In the genomic region with DNA sequence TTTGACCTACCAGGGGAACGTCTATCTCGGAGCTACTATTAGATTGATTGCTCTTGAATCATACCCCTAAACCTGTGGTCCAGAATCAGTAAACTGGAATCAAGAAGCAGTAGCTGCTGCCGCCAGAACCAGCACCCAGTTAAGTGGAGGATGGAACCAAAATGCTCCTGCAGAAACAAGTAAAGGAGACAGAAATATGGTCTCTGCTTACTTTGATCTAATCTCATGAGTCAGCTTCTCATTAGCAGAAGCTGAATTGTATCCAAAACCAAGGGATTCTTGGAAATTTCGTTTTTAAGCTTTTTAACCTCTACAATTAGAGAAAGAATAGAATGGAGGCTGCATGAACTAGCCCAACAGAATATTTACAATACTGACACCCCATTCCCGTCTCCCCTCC, we compare ENCODE assay signal across 1 cellular context.
A peak's percentile ranks its signal among the peaks of the same experiment; 100 is the strongest.
TF ChIP-seq lines count a peak whose summit lies in the region.

No MANE protein-coding gene starts in this region.

TF ChIP-seq in K562, 482 proteins besides CTCF, POLR2A, EP300 and RAD21:
- TF ChIP-seq, protein P1, sequence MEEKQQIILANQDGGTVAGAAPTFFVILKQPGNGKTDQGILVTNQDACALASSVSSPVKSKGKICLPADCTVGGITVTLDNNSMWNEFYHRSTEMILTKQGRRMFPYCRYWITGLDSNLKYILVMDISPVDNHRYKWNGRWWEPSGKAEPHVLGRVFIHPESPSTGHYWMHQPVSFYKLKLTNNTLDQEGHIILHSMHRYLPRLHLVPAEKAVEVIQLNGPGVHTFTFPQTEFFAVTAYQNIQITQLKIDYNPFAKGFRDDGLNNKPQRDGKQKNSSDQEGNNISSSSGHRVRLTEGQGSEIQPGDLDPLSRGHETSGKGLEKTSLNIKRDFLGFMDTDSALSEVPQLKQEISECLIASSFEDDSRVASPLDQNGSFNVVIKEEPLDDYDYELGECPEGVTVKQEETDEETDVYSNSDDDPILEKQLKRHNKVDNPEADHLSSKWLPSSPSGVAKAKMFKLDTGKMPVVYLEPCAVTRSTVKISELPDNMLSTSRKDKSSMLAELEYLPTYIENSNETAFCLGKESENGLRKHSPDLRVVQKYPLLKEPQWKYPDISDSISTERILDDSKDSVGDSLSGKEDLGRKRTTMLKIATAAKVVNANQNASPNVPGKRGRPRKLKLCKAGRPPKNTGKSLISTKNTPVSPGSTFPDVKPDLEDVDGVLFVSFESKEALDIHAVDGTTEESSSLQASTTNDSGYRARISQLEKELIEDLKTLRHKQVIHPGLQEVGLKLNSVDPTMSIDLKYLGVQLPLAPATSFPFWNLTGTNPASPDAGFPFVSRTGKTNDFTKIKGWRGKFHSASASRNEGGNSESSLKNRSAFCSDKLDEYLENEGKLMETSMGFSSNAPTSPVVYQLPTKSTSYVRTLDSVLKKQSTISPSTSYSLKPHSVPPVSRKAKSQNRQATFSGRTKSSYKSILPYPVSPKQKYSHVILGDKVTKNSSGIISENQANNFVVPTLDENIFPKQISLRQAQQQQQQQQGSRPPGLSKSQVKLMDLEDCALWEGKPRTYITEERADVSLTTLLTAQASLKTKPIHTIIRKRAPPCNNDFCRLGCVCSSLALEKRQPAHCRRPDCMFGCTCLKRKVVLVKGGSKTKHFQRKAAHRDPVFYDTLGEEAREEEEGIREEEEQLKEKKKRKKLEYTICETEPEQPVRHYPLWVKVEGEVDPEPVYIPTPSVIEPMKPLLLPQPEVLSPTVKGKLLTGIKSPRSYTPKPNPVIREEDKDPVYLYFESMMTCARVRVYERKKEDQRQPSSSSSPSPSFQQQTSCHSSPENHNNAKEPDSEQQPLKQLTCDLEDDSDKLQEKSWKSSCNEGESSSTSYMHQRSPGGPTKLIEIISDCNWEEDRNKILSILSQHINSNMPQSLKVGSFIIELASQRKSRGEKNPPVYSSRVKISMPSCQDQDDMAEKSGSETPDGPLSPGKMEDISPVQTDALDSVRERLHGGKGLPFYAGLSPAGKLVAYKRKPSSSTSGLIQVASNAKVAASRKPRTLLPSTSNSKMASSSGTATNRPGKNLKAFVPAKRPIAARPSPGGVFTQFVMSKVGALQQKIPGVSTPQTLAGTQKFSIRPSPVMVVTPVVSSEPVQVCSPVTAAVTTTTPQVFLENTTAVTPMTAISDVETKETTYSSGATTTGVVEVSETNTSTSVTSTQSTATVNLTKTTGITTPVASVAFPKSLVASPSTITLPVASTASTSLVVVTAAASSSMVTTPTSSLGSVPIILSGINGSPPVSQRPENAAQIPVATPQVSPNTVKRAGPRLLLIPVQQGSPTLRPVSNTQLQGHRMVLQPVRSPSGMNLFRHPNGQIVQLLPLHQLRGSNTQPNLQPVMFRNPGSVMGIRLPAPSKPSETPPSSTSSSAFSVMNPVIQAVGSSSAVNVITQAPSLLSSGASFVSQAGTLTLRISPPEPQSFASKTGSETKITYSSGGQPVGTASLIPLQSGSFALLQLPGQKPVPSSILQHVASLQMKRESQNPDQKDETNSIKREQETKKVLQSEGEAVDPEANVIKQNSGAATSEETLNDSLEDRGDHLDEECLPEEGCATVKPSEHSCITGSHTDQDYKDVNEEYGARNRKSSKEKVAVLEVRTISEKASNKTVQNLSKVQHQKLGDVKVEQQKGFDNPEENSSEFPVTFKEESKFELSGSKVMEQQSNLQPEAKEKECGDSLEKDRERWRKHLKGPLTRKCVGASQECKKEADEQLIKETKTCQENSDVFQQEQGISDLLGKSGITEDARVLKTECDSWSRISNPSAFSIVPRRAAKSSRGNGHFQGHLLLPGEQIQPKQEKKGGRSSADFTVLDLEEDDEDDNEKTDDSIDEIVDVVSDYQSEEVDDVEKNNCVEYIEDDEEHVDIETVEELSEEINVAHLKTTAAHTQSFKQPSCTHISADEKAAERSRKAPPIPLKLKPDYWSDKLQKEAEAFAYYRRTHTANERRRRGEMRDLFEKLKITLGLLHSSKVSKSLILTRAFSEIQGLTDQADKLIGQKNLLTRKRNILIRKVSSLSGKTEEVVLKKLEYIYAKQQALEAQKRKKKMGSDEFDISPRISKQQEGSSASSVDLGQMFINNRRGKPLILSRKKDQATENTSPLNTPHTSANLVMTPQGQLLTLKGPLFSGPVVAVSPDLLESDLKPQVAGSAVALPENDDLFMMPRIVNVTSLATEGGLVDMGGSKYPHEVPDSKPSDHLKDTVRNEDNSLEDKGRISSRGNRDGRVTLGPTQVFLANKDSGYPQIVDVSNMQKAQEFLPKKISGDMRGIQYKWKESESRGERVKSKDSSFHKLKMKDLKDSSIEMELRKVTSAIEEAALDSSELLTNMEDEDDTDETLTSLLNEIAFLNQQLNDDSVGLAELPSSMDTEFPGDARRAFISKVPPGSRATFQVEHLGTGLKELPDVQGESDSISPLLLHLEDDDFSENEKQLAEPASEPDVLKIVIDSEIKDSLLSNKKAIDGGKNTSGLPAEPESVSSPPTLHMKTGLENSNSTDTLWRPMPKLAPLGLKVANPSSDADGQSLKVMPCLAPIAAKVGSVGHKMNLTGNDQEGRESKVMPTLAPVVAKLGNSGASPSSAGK (IDR thresholded peaks at IDR 0.05) = no peak
- TF ChIP-seq MAFF (IDR thresholded peaks at IDR 0.05; ENCODE audit: low read length) (peak; percentile 31; the same call in 1 of the 2 replicates), NUFIP1 (IDR thresholded peaks at IDR 0.05; ENCODE audit: partially characterized antibody) (no peak), KAT8 (IDR thresholded peaks at IDR 0.05; ENCODE audit: low read depth) (no peak), JUND (IDR thresholded peaks at IDR 0.05; ENCODE audit: borderline replicate concordance, low read depth, low read length) (peak; percentile 53; the same call in 1 of the 2 replicates), JUND (tag; IDR thresholded peaks at IDR 0.05; ENCODE audit: borderline replicate concordance, low read depth, low read length) (peak; percentile 50; the same call in 1 of the 3 replicates), ZNF316 (IDR thresholded peaks at IDR 0.05) (peak; percentile 86), C11orf30 (IDR thresholded peaks at IDR 0.05; ENCODE audit: low read depth) (peak; percentile 68), KDM1A (IDR thresholded peaks at IDR 0.05) (peak in 1 of 2 experiments; percentile 46; a peak in 2 of 4 replicates), ARID1B (IDR thresholded peaks at IDR 0.05) (0 out of 2 replicates have a peak, but pooled peaks have one; percentile 10), NR1H2 (CRISPR knock-in tag; IDR thresholded peaks at IDR 0.05) (no peak), SMARCE1 (IDR thresholded peaks at IDR 0.05) (peak; percentile 20; the same call in 1 of the 2 replicates), MAFG (tag; conservative IDR thresholded peaks at IDR 0.05) (peak; percentile 56)
- TF ChIP-seq, protein P2, sequence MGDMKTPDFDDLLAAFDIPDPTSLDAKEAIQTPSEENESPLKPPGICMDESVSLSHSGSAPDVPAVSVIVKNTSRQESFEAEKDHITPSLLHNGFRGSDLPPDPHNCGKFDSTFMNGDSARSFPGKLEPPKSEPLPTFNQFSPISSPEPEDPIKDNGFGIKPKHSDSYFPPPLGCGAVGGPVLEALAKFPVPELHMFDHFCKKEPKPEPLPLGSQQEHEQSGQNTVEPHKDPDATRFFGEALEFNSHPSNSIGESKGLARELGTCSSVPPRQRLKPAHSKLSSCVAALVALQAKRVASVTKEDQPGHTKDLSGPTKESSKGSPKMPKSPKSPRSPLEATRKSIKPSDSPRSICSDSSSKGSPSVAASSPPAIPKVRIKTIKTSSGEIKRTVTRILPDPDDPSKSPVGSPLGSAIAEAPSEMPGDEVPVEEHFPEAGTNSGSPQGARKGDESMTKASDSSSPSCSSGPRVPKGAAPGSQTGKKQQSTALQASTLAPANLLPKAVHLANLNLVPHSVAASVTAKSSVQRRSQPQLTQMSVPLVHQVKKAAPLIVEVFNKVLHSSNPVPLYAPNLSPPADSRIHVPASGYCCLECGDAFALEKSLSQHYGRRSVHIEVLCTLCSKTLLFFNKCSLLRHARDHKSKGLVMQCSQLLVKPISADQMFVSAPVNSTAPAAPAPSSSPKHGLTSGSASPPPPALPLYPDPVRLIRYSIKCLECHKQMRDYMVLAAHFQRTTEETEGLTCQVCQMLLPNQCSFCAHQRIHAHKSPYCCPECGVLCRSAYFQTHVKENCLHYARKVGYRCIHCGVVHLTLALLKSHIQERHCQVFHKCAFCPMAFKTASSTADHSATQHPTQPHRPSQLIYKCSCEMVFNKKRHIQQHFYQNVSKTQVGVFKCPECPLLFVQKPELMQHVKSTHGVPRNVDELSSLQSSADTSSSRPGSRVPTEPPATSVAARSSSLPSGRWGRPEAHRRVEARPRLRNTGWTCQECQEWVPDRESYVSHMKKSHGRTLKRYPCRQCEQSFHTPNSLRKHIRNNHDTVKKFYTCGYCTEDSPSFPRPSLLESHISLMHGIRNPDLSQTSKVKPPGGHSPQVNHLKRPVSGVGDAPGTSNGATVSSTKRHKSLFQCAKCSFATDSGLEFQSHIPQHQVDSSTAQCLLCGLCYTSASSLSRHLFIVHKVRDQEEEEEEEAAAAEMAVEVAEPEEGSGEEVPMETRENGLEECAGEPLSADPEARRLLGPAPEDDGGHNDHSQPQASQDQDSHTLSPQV (IDR thresholded peaks at IDR 0.05) = 0 out of 2 replicates have a peak, but pooled peaks have one; percentile 25
- TF ChIP-seq, protein P3, sequence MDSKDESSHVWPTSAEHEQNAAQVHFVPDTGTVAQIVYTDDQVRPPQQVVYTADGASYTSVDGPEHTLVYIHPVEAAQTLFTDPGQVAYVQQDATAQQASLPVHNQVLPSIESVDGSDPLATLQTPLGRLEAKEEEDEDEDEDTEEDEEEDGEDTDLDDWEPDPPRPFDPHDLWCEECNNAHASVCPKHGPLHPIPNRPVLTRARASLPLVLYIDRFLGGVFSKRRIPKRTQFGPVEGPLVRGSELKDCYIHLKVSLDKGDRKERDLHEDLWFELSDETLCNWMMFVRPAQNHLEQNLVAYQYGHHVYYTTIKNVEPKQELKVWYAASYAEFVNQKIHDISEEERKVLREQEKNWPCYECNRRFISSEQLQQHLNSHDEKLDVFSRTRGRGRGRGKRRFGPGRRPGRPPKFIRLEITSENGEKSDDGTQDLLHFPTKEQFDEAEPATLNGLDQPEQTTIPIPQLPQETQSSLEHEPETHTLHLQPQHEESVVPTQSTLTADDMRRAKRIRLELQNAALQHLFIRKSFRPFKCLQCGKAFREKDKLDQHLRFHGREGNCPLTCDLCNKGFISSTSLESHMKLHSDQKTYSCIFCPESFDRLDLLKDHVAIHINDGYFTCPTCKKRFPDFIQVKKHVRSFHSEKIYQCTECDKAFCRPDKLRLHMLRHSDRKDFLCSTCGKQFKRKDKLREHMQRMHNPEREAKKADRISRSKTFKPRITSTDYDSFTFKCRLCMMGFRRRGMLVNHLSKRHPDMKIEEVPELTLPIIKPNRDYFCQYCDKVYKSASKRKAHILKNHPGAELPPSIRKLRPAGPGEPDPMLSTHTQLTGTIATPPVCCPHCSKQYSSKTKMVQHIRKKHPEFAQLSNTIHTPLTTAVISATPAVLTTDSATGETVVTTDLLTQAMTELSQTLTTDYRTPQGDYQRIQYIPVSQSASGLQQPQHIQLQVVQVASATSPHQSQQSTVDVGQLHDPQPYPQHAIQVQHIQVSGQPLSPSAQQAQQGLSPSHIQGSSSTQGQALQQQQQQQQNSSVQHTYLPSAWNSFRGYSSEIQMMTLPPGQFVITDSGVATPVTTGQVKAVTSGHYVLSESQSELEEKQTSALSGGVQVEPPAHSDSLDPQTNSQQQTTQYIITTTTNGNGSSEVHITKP (IDR thresholded peaks at IDR 0.05; ENCODE audit: partially characterized antibody) = peak; percentile 29
